10 cellular contexts compared by ENCODE assay signal in the genomic region with DNA sequence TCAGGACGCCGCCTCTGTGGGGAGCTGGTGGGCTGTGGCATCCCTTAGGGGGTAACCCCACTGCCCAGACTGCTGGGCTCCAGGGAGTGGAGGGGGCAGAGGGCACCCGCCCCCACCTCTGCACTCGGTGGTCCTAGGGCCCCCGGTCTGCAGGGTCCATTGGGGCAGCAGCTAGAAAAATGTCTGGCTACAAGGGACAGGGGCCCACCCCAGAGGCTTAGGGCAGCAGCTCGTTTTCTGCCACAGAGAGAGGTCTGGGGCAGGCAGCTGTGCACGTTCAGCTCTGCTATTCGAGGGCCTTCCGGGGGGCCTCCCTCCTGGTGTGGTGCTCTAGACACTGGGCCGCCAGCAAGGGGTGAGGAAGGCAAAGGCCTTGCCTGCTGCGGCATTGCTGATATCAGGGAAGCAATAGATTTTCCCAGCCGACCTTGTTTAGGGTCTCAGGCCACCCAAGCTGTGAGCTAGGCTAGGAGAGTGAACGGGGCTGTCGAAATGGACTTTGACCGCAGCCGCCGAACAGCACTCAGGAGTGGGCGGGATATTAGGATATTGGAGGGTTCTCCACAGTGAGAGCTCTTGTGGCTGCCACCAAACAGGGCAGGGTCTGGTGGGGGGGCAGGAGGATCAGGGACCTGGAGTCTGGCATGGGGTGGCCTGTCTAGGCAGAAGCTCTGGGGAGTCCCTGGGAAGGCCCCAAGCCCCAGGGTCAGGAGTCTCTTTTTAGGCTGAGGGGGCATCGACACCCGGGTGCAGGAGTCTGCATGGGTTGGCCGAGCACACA.
DNase-seq lines count a peak whose midpoint lies in the region; ATAC-seq, FAIRE-seq and TF ChIP-seq lines count a peak whose summit lies in the region.
"Had no signal": no experiment of that assay in that cellular context is flagged by ENCODE, and none has a peak within 500 bp of the region (broad histone marks: within the 10 kb centered on the region; RNA-seq: fewer than 3 reads in every experiment).

No MANE protein-coding gene starts in this region.

- TF ChIP-seq CTCF in activated B cell treated with CpG ODN at 0.5 μM for 24 hours (IDR thresholded peaks at IDR 0.05), result no peak
- TF ChIP-seq CTCF in right lobe of liver (IDR thresholded peaks at IDR 0.05), result no peak
- TF ChIP-seq CTCF in vagina (IDR thresholded peaks at IDR 0.05), result no peak
- no peak for TF ChIP-seq CTCF in D721Med (IDR thresholded peaks at IDR 0.05; ENCODE audit: insufficient read depth, missing control alignments)

- H3K4me3 Mint-ChIP-seq in activated B cell treated with CpG ODN at 0.5 μM for 24 hours, result peak overlapping the region; percentile 48
- H3K4me3 Mint-ChIP-seq: mesothelial cell of epicardium had no signal

- H3K36me3 Mint-ChIP-seq in activated B cell treated with CpG ODN at 0.5 μM for 24 hours (ENCODE audit: low read depth), result no peaks in the 10 kb centered on the region
- H3K36me3 Mint-ChIP-seq: mesothelial cell of epicardium had no signal

- 26% methylated on average over 9 of the region's 21 CpGs for WGBS in right lobe of liver (ENCODE audit: insufficient coverage, low coverage, low lambda C conversion rate, missing lambda C conversion rate)

- no peaks in the 10 kb centered on the region for H3K9me3 Mint-ChIP-seq in activated B cell treated with CpG ODN at 0.5 μM for 24 hours
- H3K9me3 Mint-ChIP-seq: mesothelial cell of epicardium had no signal

- no peaks in the 10 kb centered on the region for H3K27me3 ChIP-seq in right lobe of liver
- no peaks in the 10 kb centered on the region for H3K27me3 ChIP-seq in vagina

- POLR2A ChIA-PET in activated B cell treated with CpG ODN at 0.5 μM for 24 hours (lab: Charles Lee), result interaction anchor here (0.9 to 13.6 kb wide), 23 partner anchors 9 to 223 kb away, joined by 4 to 406 read pairs (median 11); partner anchors contain the start of gene KLF13

- H3K27ac Mint-ChIP-seq in activated B cell treated with CpG ODN at 0.5 μM for 24 hours, result peak overlapping the region; percentile 93
- H3K27ac Mint-ChIP-seq: mesothelial cell of epicardium had no signal

- H3K9me3 ChIP-seq in right lobe of liver (no peaks in the 10 kb centered on the region), vagina (no peaks in the 10 kb centered on the region)

- ATAC-seq in activated B cell treated with CpG ODN at 0.5 μM for 24 hours (ENCODE audit: low read depth) (peak; percentile 2), right lobe of liver (peak; percentile 32 to 70 (median 45)), HG02981 (IDR thresholded peaks at IDR 0.05; ENCODE audit: unreplicated experiment) (no peak)

- DNase-seq in stimulated activated CD4-positive, alpha-beta T cell treated with anti-CD3 and anti-CD28 coated beads, Interleukin-4, amount 100 ng/mL, for 24 hours, result peak; percentile 3
- DNase-seq in stimulated activated CD4-positive, alpha-beta T cell treated with anti-CD3 and anti-CD28 coated beads, Interleukin-4, amount 100 ng/mL, for 4 hours, result no peak
- peak; percentile 36 for DNase-seq in activated B cell treated with CpG ODN at 0.5 μM for 24 hours
- peak; percentile 61 to 77 (median 71) for DNase-seq in right lobe of liver
- DNase-seq in vagina (ENCODE audit: extremely low spot score in 2 of 2), result peak; percentile 25 to 80
- no peak for DNase-seq in D721Med (ENCODE audit: insufficient read length, low spot score)
- DNase-seq in RPMI8226, result no peak
- DNase-seq: central memory CD4-positive, alpha-beta T cell had no signal

- no peak overlapping the region for H3K4me3 ChIP-seq in right lobe of liver
- no peak overlapping the region for H3K4me3 ChIP-seq in vagina

- H3K27ac ChIP-seq in right lobe of liver, result peak overlapping the region; percentile 87 to 94 (median 92)
- H3K27ac ChIP-seq in vagina, result no peak overlapping the region

- intact Hi-C loops in activated B cell treated with CpG ODN at 0.5 μM for 24 hours (cut with micrococcal nuclease) (loop anchor here (2.0 to 10.0 kb wide), 2 partner anchors 38 to 100 kb away; no protein-coding TSS in a partner anchor), right lobe of liver (cut with DNase I) (no loop called here), vagina (cut with DNase I) (no loop called here)

- FAIRE-seq in D721Med (lab: Jason Lieb, UNC), result no peak

- peaks cover 91% of the 10 kb centered on the region for H3K4me1 Mint-ChIP-seq in activated B cell treated with CpG ODN at 0.5 μM for 24 hours

- no peaks in the 10 kb centered on the region for H3K27me3 Mint-ChIP-seq in activated B cell treated with CpG ODN at 0.5 μM for 24 hours

- peaks cover 0 to 40% (median 19%) of the 10 kb centered on the region in 4 donors for H3K4me1 ChIP-seq in right lobe of liver
- H3K4me1 ChIP-seq in vagina, result peaks cover 34% of the 10 kb centered on the region

- no peaks in the 10 kb centered on the region for H3K36me3 ChIP-seq in right lobe of liver
- no peaks in the 10 kb centered on the region for H3K36me3 ChIP-seq in vagina

- CTCF ChIA-PET in activated B cell treated with CpG ODN at 0.5 μM for 24 hours (lab: Charles Lee), result interaction anchor here (0.9 to 6.7 kb wide), 10 partner anchors 12 to 225 kb away, joined by 3 to 47 read pairs (median 5); partner anchors contain the start of gene KLF13

- TF ChIP-seq POLR2A in right lobe of liver (IDR thresholded peaks at IDR 0.05) (no peak), vagina (IDR thresholded peaks at IDR 0.05) (no peak)

Comparison
In these comparisons a context has a peak if more than half of its experiments do, and no peak if none do; other contexts are left out.
1. DNase-seq: peak in stimulated activated CD4-positive, alpha-beta T cell treated with anti-CD3 and anti-CD28 coated beads, Interleukin-4, amount 100 ng/mL, for 24 hours (single experiment), activated B cell treated with CpG ODN at 0.5 μM for 24 hours (single experiment), right lobe of liver (3 of 3) and vagina (2 of 2); none in stimulated activated CD4-positive, alpha-beta T cell treated with anti-CD3 and anti-CD28 coated beads, Interleukin-4, amount 100 ng/mL, for 4 hours (0 of 2), D721Med (single experiment) and RPMI8226 (single experiment).